Comparison of ENCODE assay signal across 19 cellular contexts in genomic region chr4:131258361-131258760, GRCh38.
DNase-seq lines count a peak whose midpoint lies in the region; ATAC-seq and TF ChIP-seq lines count a peak whose summit lies in the region.
"Had no signal": no experiment of that assay in that cellular context is flagged by ENCODE, and none has a peak within 500 bp of the region (broad histone marks: within the 10 kb centered on the region; RNA-seq: fewer than 3 reads in every experiment).

No MANE protein-coding gene starts in this region.

- H3K4me1 ChIP-seq in hepatocyte (ENCODE audit: insufficient read depth), result no peaks in the 10 kb centered on the region
- H3K4me1 ChIP-seq: SJSA1 had no signal

- POLR2A ChIA-PET in WTC11 (lab: Charles Lee), result no interaction called here

- H3K4me1 Mint-ChIP-seq in WTC11, result 0 out of 2 replicates have a peak, but pooled peaks cover 4% of the 10 kb centered on the region
- H3K4me1 Mint-ChIP-seq: B cell had no signal

- peak; percentile 1 for DNase-seq in H7
- no peak for DNase-seq in WTC11 (ENCODE audit: low spot score)
- peak; percentile 2 for DNase-seq in foreskin melanocyte
- DNase-seq in putamen (ENCODE audit: low spot score), result peak; percentile 46
- DNase-seq in hepatocyte (ENCODE audit: low spot score), result no peak
- DNase-seq in cerebellar nuclear complex (lab: John Stamatoyannopoulos, UW), result no peak
- DNase-seq in NCI-H1105 treated with DMSO at 0.1 percent for 48 hours (lab: John Stamatoyannopoulos, UW), result no peak
- DNase-seq: CD4-positive, alpha-beta T cell; DMS79 treated with DMSO at 0.1 percent for 48 hours; GDM1; KBM-7; MG63; NCI-H1092 treated with DMSO at 0.1 percent for 48 hours; NCI-H1694 treated with DMSO at 0.1 percent for 48 hours; NCI-H2171; NCI-H446 treated with DMSO at 0.1 percent for 48 hours had no signal

- CTCF ChIA-PET in WTC11 (lab: Charles Lee), result no interaction called here

- no peaks in the 10 kb centered on the region for H3K9me3 Mint-ChIP-seq in WTC11

- no peaks in the 10 kb centered on the region for H3K9me3 ChIP-seq in hepatocyte (ENCODE audit: low read depth)
- H3K9me3 ChIP-seq: MG63, SJSA1 had no signal

- peak; percentile 71 for ATAC-seq in WTC11

- no peak overlapping the region for H3K4me3 Mint-ChIP-seq in WTC11
- H3K4me3 Mint-ChIP-seq: B cell; CD4-positive, alpha-beta T cell had no signal

- no peak overlapping the region for H3K27ac Mint-ChIP-seq in WTC11
- H3K27ac Mint-ChIP-seq: B cell; CD4-positive, alpha-beta T cell had no signal

- H4K20me1 ChIP-seq in hepatocyte (ENCODE audit: insufficient read depth, poor library complexity, severe bottlenecking), result no peaks in the 10 kb centered on the region

- H3K36me3 Mint-ChIP-seq in WTC11, result no peaks in the 10 kb centered on the region

- H3K79me2 ChIP-seq in hepatocyte, result no peaks in the 10 kb centered on the region

- no peaks in the 10 kb centered on the region for H3K36me3 ChIP-seq in H7 (replicated peaks; ENCODE audit: control insufficient read depth, insufficient read depth, low read length)
- H3K36me3 ChIP-seq in hepatocyte (replicated peaks; ENCODE audit: insufficient read depth, low read depth), result no peaks in the 10 kb centered on the region
- H3K36me3 ChIP-seq: MG63, SJSA1 had no signal

- no peaks in the 10 kb centered on the region for H3K27me3 Mint-ChIP-seq in WTC11 (ENCODE audit: low read depth)
- H3K27me3 Mint-ChIP-seq: B cell; CD4-positive, alpha-beta T cell had no signal

- TF ChIP-seq CTCF in WTC11 (IDR thresholded peaks at IDR 0.05) (no peak), hepatocyte (IDR thresholded peaks at IDR 0.05; ENCODE audit: poor library complexity) (no peak)

- H3K4me3 ChIP-seq in H7 (ENCODE audit: insufficient read depth, low read depth, low read length) (no peak overlapping the region), hepatocyte (no peak overlapping the region)
- H3K4me3 ChIP-seq: MG63, SJSA1 had no signal

- no peaks in the 10 kb centered on the region for H3K9me2 ChIP-seq in hepatocyte (replicated peaks; ENCODE audit: insufficient read depth)

- 82% methylated on average over 2 of the region's 2 CpGs for WGBS in hepatocyte (ENCODE audit: low lambda C conversion rate, missing lambda C conversion rate)

- H3K27me3 ChIP-seq in H7 (ENCODE audit: control insufficient read depth, insufficient read depth, low read length), result no peaks in the 10 kb centered on the region
- H3K27me3 ChIP-seq in hepatocyte, result no peaks in the 10 kb centered on the region
- H3K27me3 ChIP-seq: MG63, SJSA1 had no signal

- H3K4me2 ChIP-seq in hepatocyte, result no peak overlapping the region

- H3K27ac ChIP-seq in hepatocyte, result no peak overlapping the region
- H3K27ac ChIP-seq: HL-60, SJSA1 had no signal

- no peak overlapping the region for H2AFZ ChIP-seq in hepatocyte

TF ChIP-seq in WTC11, 78 proteins besides CTCF, POLR2A, EP300 and RAD21:
- TF ChIP-seq HMGA2 (CRISPR knock-in tag; IDR thresholded peaks at IDR 0.05), result no peak
- TF ChIP-seq STAT6 (CRISPR knock-in tag; conservative IDR thresholded peaks at IDR 0.05; ENCODE audit: low read depth), result no peak

Comparison
In these comparisons a context has a peak if more than half of its experiments do, and no peak if none do; other contexts are left out.
1. DNase-seq: peak in H7 (single experiment), foreskin melanocyte (single experiment) and putamen (single experiment); none in WTC11 (single experiment), hepatocyte (single experiment), cerebellar nuclear complex (0 of 2) and NCI-H1105 treated with DMSO at 0.1 percent for 48 hours (single experiment).